ENCODE assay signal across 11 cellular contexts in genomic region chr20:3691897-3692296, GRCh38. TPM values are rescaled to one million over a fixed set of nuclear protein-coding genes. Genes with fewer than 3 reads are reported as not detected.
"Had no signal": no experiment of that assay in that cellular context is flagged by ENCODE, and none has a peak within 500 bp of the region (broad histone marks: within the 10 kb centered on the region; RNA-seq: fewer than 3 reads in every experiment).

No MANE protein-coding gene starts in this region.

- H3K27ac Mint-ChIP-seq: HFFc6 had no signal

- H3K27ac ChIP-seq: GM23248 had no signal

- H3K36me3 ChIP-seq: HAP-1 had no signal

- H3K4me3 Mint-ChIP-seq: HFFc6 had no signal

- FAIRE-seq: HTR-8/SVneo, K562 had no signal

- H3K9ac ChIP-seq: GM23248 had no signal

- H3K4me3 ChIP-seq: GM23248, HAP-1, K562 had no signal

- H3K9me3 ChIP-seq: HAP-1 had no signal

- H2AFZ ChIP-seq: GM23248 had no signal

- DNase-seq: GM23248, GOT3, H7, HFFc6, KG1 had no signal

- H3K4me1 ChIP-seq: HAP-1 had no signal

- ATAC-seq: HCT116, K562 had no signal

- H3K9me3 Mint-ChIP-seq: HFFc6 had no signal

RNA-seq across cellular contexts. Expression of gene ADAM33, which starts 10.1 kb away (rescaled TPM):
- total RNA-seq: H4, HT-29, K562 had no signal
- polyA plus RNA-seq: K562 had no signal

RNA-seq across cellular contexts. Expression of gene SIGLEC1, which starts 20.5 kb away (rescaled TPM):
- total RNA-seq: GM23248, H4, H7, HFFc6, HT-29 had no signal
- polyA plus RNA-seq: GM23248, K562 had no signal

RNA-seq across cellular contexts. Expression of gene GFRA4, which starts 28.7 kb away (rescaled TPM):
- total RNA-seq: GM23248, H4, H7, HFFc6, HT-29, K562 had no signal
- polyA plus RNA-seq: GM23248, K562 had no signal

RNA-seq across cellular contexts. Expression of gene HSPA12B, which starts 40.6 kb away (rescaled TPM):
- total RNA-seq: GM23248, HFFc6, HT-29 had no signal
